In the genomic region with DNA sequence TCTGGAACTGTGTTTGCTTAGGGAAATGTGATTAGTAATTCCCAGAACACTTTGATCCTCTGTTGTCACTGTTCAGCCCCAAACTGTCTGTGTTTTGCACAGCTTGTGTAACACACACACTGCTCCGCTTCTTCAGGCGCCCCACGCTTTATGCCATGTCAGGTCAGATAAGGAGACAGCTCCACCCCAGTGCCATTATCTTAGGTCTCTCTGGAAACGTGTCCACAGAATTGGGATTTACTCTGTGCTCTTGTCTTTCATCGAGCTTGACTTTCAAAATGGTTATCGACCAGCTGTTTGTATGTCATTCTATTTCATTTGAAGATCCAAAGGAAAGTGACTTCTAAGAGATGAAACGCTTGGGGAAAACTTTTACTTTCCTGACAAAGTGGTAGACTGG, we compare ENCODE assay signal across 33 cellular contexts.
"Had no signal": no experiment of that assay in that cellular context is flagged by ENCODE, and none has a peak within 500 bp of the region (broad histone marks: within the 10 kb centered on the region; RNA-seq: fewer than 3 reads in every experiment).

No MANE protein-coding gene starts in this region.

- H3K9ac ChIP-seq: SK-N-SH had no signal

- H3K27me3 ChIP-seq: ascending aorta, Peyer's patch had no signal

- ATAC-seq: activated CD4-positive, alpha-beta T cell treated with anti-CD3 and anti-CD28 coated beads for 36 hours; activated CD4-positive, CD25-positive, alpha-beta regulatory T cell treated with anti-CD3 and anti-CD28 coated beads, Interleukin-2, amount 50 U/mL, for 24 hours; activated CD8-positive, alpha-beta memory T cell treated with anti-CD3 and anti-CD28 coated beads, Interleukin-2, amount 10 ng/mL, durations not matched to agents 7 days and 5 days; activated T-cell treated with anti-CD3 and anti-CD28 coated beads, Interleukin-2, amount 50 U/mL, for 72 hours; activated T-helper 17 cell treated with anti-CD3 and anti-CD28 coated beads, Interleukin-2, amount 50 U/mL, for 72 hours; PC-3; WTC11 had no signal

- H3K36me3 Mint-ChIP-seq: activated CD8-positive, alpha-beta memory T cell treated with anti-CD3 and anti-CD28 coated beads, Interleukin-2, amount 10 ng/mL, durations not matched to agents 7 days and 5 days; activated naive CD8-positive, alpha-beta T cell treated with anti-CD3 and anti-CD28 coated beads for 36 hours; WTC11 had no signal

- H3K27ac ChIP-seq: ascending aorta, cardiac muscle cell, Peyer's patch, SJSA1 had no signal

- H3K27ac Mint-ChIP-seq: activated CD4-positive, alpha-beta memory T cell treated with anti-CD3 and anti-CD28 coated beads, Interleukin-2, amount 10 ng/mL, durations not matched to agents 7 days and 5 days; activated CD4-positive, alpha-beta T cell treated with anti-CD3 and anti-CD28 coated beads for 36 hours; activated CD8-positive, alpha-beta memory T cell treated with anti-CD3 and anti-CD28 coated beads, Interleukin-2, amount 10 ng/mL, durations not matched to agents 7 days and 5 days; activated naive CD8-positive, alpha-beta T cell treated with anti-CD3 and anti-CD28 coated beads for 36 hours; activated T-cell treated with anti-CD3 and anti-CD28 coated beads, Interleukin-2, amount 50 U/mL, for 72 hours; activated T-helper 17 cell treated with anti-CD3 and anti-CD28 coated beads, Interleukin-2, amount 50 U/mL, for 72 hours; T-helper 1 cell treated with Interleukin-12 subunit alpha and Interleukin-12 subunit beta and Interleukin-4 antibody, amounts not matched to agents 30 μg/mL and 1 μg/mL, for 36 hours; T-helper 2 cell treated with Interferon-gamma antibody and Interleukin-4, amounts not matched to agents 5 μg/mL and 100 μg/mL, for 36 hours; WTC11 had no signal

- H3K4me3 Mint-ChIP-seq: activated CD4-positive, alpha-beta memory T cell treated with anti-CD3 and anti-CD28 coated beads, Interleukin-2, amount 10 ng/mL, durations not matched to agents 7 days and 5 days; activated CD4-positive, alpha-beta T cell treated with anti-CD3 and anti-CD28 coated beads for 36 hours; activated CD8-positive, alpha-beta memory T cell treated with anti-CD3 and anti-CD28 coated beads, Interleukin-2, amount 10 ng/mL, durations not matched to agents 7 days and 5 days; activated naive CD8-positive, alpha-beta T cell treated with anti-CD3 and anti-CD28 coated beads for 36 hours; activated T-cell treated with anti-CD3 and anti-CD28 coated beads, Interleukin-2, amount 50 U/mL, for 72 hours; activated T-helper 17 cell treated with anti-CD3 and anti-CD28 coated beads, Interleukin-2, amount 50 U/mL, for 72 hours; central memory CD8-positive, alpha-beta T cell; T-helper 1 cell treated with Interleukin-12 subunit alpha and Interleukin-12 subunit beta and Interleukin-4 antibody, amounts not matched to agents 30 μg/mL and 1 μg/mL, for 36 hours; T-helper 2 cell treated with Interferon-gamma antibody and Interleukin-4, amounts not matched to agents 5 μg/mL and 100 μg/mL, for 36 hours; WTC11 had no signal

- H3K9me3 Mint-ChIP-seq: activated CD4-positive, alpha-beta memory T cell treated with anti-CD3 and anti-CD28 coated beads, Interleukin-2, amount 10 ng/mL, durations not matched to agents 7 days and 5 days; activated naive CD8-positive, alpha-beta T cell treated with anti-CD3 and anti-CD28 coated beads for 36 hours; activated T-cell treated with anti-CD3 and anti-CD28 coated beads, Interleukin-2, amount 50 U/mL, for 72 hours; T-helper 1 cell treated with Interleukin-12 subunit alpha and Interleukin-12 subunit beta and Interleukin-4 antibody, amounts not matched to agents 30 μg/mL and 1 μg/mL, for 36 hours; T-helper 2 cell treated with Interferon-gamma antibody and Interleukin-4, amounts not matched to agents 5 μg/mL and 100 μg/mL, for 36 hours; WTC11 had no signal

- H3K36me3 ChIP-seq: ascending aorta, cardiac muscle cell, Peyer's patch, SJSA1 had no signal

- H3K4me1 ChIP-seq: ascending aorta, Peyer's patch, SJSA1 had no signal

- H3K4me3 ChIP-seq: ascending aorta, cardiac muscle cell, Peyer's patch, SJSA1 had no signal

- DNase-seq: activated CD4-positive, alpha-beta memory T cell treated with anti-CD3 and anti-CD28 coated beads, Interleukin-2, amount 10 ng/mL, durations not matched to agents 7 days and 5 days; activated CD4-positive, alpha-beta T cell treated with anti-CD3 and anti-CD28 coated beads for 36 hours; activated CD8-positive, alpha-beta memory T cell treated with anti-CD3 and anti-CD28 coated beads for 24 hours; activated CD8-positive, alpha-beta memory T cell treated with anti-CD3 and anti-CD28 coated beads, Interleukin-2, amount 10 ng/mL, durations not matched to agents 7 days and 5 days; activated CD8-positive, alpha-beta memory T cell treated with anti-CD3 and anti-CD28 coated beads, Interleukin-2, amount 50 U/mL, for 48 hours; activated effector memory CD4-positive, alpha-beta T cell treated with anti-CD3 and anti-CD28 coated beads, Interleukin-2, amount 50 U/mL, for 16 hours; activated naive CD4-positive, alpha-beta T cell; activated naive CD4-positive, alpha-beta T cell treated with anti-CD3 and anti-CD28 coated beads, Interleukin-2, amount 50 U/mL, for 16 hours; activated naive CD8-positive, alpha-beta T cell treated with anti-CD3 and anti-CD28 coated beads for 36 hours; activated T-cell treated with anti-CD3 and anti-CD28 coated beads, Interleukin-2, amount 50 U/mL, for 72 hours; amygdala; NCI-H1092 treated with DMSO at 0.1 percent for 48 hours; NCI-H146; NCI-H2081; NCI-H2171 treated with DMSO at 0.1 percent for 48 hours; NCI-H2227 treated with DMSO at 0.1 percent for 48 hours; NCI-H446; NCI-H510A treated with DMSO at 0.1 percent for 48 hours; NCI-H526 treated with DMSO at 0.1 percent for 48 hours; PC-3; Peyer's patch; RPMI8226; SHP77 treated with DMSO at 0.1 percent for 48 hours; SK-N-SH had no signal

- H3K9me3 ChIP-seq: ascending aorta, Peyer's patch, SJSA1, SK-N-SH had no signal

- H3K4me2 ChIP-seq: SK-N-SH had no signal

- H3K4me1 Mint-ChIP-seq: activated CD4-positive, alpha-beta memory T cell treated with anti-CD3 and anti-CD28 coated beads, Interleukin-2, amount 10 ng/mL, durations not matched to agents 7 days and 5 days; activated CD4-positive, alpha-beta T cell treated with anti-CD3 and anti-CD28 coated beads for 36 hours; activated CD8-positive, alpha-beta memory T cell treated with anti-CD3 and anti-CD28 coated beads, Interleukin-2, amount 10 ng/mL, durations not matched to agents 7 days and 5 days; activated naive CD8-positive, alpha-beta T cell treated with anti-CD3 and anti-CD28 coated beads for 36 hours; activated T-helper 17 cell treated with anti-CD3 and anti-CD28 coated beads, Interleukin-2, amount 50 U/mL, for 72 hours; central memory CD8-positive, alpha-beta T cell; WTC11 had no signal

- H3K27me3 Mint-ChIP-seq: activated CD4-positive, alpha-beta memory T cell treated with anti-CD3 and anti-CD28 coated beads, Interleukin-2, amount 10 ng/mL, durations not matched to agents 7 days and 5 days; activated CD4-positive, alpha-beta T cell treated with anti-CD3 and anti-CD28 coated beads for 36 hours; activated CD8-positive, alpha-beta memory T cell treated with anti-CD3 and anti-CD28 coated beads, Interleukin-2, amount 10 ng/mL, durations not matched to agents 7 days and 5 days; activated naive CD8-positive, alpha-beta T cell treated with anti-CD3 and anti-CD28 coated beads for 36 hours; activated T-helper 17 cell treated with anti-CD3 and anti-CD28 coated beads, Interleukin-2, amount 50 U/mL, for 72 hours; central memory CD8-positive, alpha-beta T cell had no signal
